ENCODE assay signal across 8 cellular contexts in the genomic region with DNA sequence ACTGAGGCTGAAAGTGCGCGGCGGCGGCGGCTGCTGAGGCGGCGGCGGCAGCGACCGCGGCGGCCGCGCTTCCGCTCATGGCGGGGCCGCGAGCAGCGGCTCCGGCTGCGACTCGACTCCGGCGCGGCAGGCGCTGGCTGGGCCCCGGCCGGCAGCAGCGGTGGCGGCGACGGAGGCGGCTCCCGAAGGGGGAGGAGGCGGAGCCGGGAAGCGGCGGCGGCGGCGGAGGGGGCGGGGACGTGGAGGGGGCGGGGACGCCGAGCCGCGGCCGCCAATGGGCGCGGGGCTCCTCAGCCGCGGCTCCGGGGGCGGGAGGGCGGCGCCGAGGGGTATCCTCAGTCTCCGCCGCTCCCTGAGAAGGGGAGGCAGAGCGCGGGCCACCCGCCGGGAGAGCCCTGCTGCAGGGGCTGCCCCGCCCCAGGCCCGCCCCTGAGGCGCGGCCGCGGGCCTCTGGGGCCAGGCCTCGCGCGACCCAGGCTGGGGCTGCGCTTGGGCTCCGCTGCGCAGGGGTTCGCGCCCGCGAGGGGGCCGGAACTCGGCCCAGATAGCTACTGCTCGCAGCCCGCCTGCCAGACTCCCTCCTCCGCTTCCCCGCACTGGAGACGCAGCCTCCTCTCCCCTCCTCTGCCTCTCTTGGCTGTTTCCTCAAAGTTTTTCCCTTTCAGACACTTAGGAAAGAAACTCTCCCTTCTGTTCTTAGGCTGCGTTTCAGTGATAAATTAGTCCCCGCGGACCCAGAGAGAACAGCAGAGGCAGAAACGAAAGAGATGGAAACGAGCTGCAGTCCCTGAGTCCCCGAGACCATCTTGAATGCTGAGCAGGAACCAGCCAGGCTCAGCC.
DNase-seq lines count a peak whose midpoint lies in the region; ATAC-seq and TF ChIP-seq lines count a peak whose summit lies in the region.

No MANE protein-coding gene starts in this region.

- peak overlapping the region; percentile 70 for H3K4me2 ChIP-seq in SU-DHL-6 (ENCODE audit: low read depth, low read length, poor library complexity, severe bottlenecking)

- no peaks in the 10 kb centered on the region for H3K9me3 ChIP-seq in SU-DHL-6 (ENCODE audit: insufficient read depth, low read length)

- H3K27ac ChIP-seq in SU-DHL-6 (ENCODE audit: low read depth, low read length): peak overlapping the region; percentile 78

- H3K79me2 ChIP-seq in SU-DHL-6 (ENCODE audit: insufficient read depth, low read length): peaks cover 42% of the 10 kb centered on the region

- H3K9me3 Mint-ChIP-seq in activated naive CD8-positive, alpha-beta T cell treated with anti-CD3 and anti-CD28 coated beads, Interleukin-2, amount 50 U/mL, for 24 hours: no peaks in the 10 kb centered on the region
- H3K9me3 Mint-ChIP-seq in type B pancreatic cell: no peaks in the 10 kb centered on the region

- no peaks in the 10 kb centered on the region for H3K27me3 Mint-ChIP-seq in activated naive CD8-positive, alpha-beta T cell treated with anti-CD3 and anti-CD28 coated beads, Interleukin-2, amount 50 U/mL, for 24 hours
- no peaks in the 10 kb centered on the region for H3K27me3 Mint-ChIP-seq in type B pancreatic cell

- TF ChIP-seq CTCF in GM12872 (IDR thresholded peaks at IDR 0.05; ENCODE audit: insufficient read depth, low read depth, low read length): 0 out of 3 replicates have a peak, but pooled peaks have one; percentile 12
- no peak for TF ChIP-seq CTCF in SU-DHL-6 (IDR thresholded peaks at IDR 0.05; ENCODE audit: insufficient read depth, low read length, poor library complexity, severe bottlenecking)
- TF ChIP-seq CTCF in type B pancreatic cell (conservative IDR thresholded peaks at IDR 0.05): peak; percentile 36

- no peaks in the 10 kb centered on the region for H3K9me2 ChIP-seq in SU-DHL-6 (replicated peaks; ENCODE audit: insufficient read depth, low read length)

- H3K27me3 ChIP-seq in SU-DHL-6 (ENCODE audit: low read length): no peaks in the 10 kb centered on the region

- no peaks in the 10 kb centered on the region for H3K36me3 ChIP-seq in SU-DHL-6 (ENCODE audit: low read length)

- peak overlapping the region; percentile 82 for H3K4me3 ChIP-seq in SU-DHL-6 (ENCODE audit: insufficient read depth, low read length, poor library complexity, severe bottlenecking)

- ATAC-seq in HG02678 (IDR thresholded peaks at IDR 0.05; ENCODE audit: unreplicated experiment): peak; percentile 82
- ATAC-seq in activated naive CD8-positive, alpha-beta T cell treated with anti-CD3 and anti-CD28 coated beads, Interleukin-2, amount 50 U/mL, for 24 hours: peak; percentile 98

- peak overlapping the region; percentile 76 for H2AFZ ChIP-seq in SU-DHL-6 (ENCODE audit: low read depth, low read length, severe bottlenecking)

- H3K4me3 Mint-ChIP-seq in activated naive CD8-positive, alpha-beta T cell treated with anti-CD3 and anti-CD28 coated beads, Interleukin-2, amount 50 U/mL, for 24 hours: peak overlapping the region; percentile 91
- peak overlapping the region; percentile 96 for H3K4me3 Mint-ChIP-seq in type B pancreatic cell

- peak; percentile 86 for DNase-seq in NCI-H1105 treated with DMSO at 0.1 percent for 48 hours (lab: John Stamatoyannopoulos, UW)
- peak; percentile 90 for DNase-seq in activated naive CD8-positive, alpha-beta T cell treated with anti-CD3 and anti-CD28 coated beads, Interleukin-2, amount 50 U/mL, for 24 hours
- peak; percentile 95 for DNase-seq in cardiac septum (ENCODE audit: low spot score)
- DNase-seq in posterior cingulate gyrus: peak; percentile 72 to 99 (median 86)
- peak; percentile 93 for DNase-seq in type B pancreatic cell (ENCODE audit: extremely low spot score, unreplicated experiment)

- H3K9ac ChIP-seq in SU-DHL-6 (ENCODE audit: low read length): peak overlapping the region; percentile 74

- no peaks in the 10 kb centered on the region for H3F3A ChIP-seq in SU-DHL-6 (ENCODE audit: insufficient read depth)

- intact Hi-C loops in cardiac septum (cut with DNase I): loop anchor here (2.0 kb wide), 1 partner anchor 17 kb away; no protein-coding TSS in a partner anchor
- intact Hi-C loops in posterior cingulate gyrus (cut with DNase I): loop anchor here (1.0 to 5.0 kb wide), 2 partner anchors 85 to 87 kb away; partner anchors contain the start of genes MELK and RNF38

- H3K27ac Mint-ChIP-seq in activated naive CD8-positive, alpha-beta T cell treated with anti-CD3 and anti-CD28 coated beads, Interleukin-2, amount 50 U/mL, for 24 hours: peak overlapping the region; percentile 99
- peak overlapping the region; percentile 88 for H3K27ac Mint-ChIP-seq in type B pancreatic cell

- H3K36me3 Mint-ChIP-seq in activated naive CD8-positive, alpha-beta T cell treated with anti-CD3 and anti-CD28 coated beads, Interleukin-2, amount 50 U/mL, for 24 hours (ENCODE audit: low read depth): peaks cover 3% of the 10 kb centered on the region
- no peaks in the 10 kb centered on the region for H3K36me3 Mint-ChIP-seq in type B pancreatic cell

- peaks cover 57% of the 10 kb centered on the region for H3K4me1 Mint-ChIP-seq in activated naive CD8-positive, alpha-beta T cell treated with anti-CD3 and anti-CD28 coated beads, Interleukin-2, amount 50 U/mL, for 24 hours
- H3K4me1 Mint-ChIP-seq in type B pancreatic cell (ENCODE audit: unreplicated experiment): peaks cover 38% of the 10 kb centered on the region

- H4K20me1 ChIP-seq in SU-DHL-6 (ENCODE audit: low read depth, low read length): no peaks in the 10 kb centered on the region

Comparison
In these comparisons a context has a peak if more than half of its experiments do, and no peak if none do; other contexts are left out.
1. Peak in every context shown above with its lines: DNase-seq, ATAC-seq, H3K4me3 ChIP-seq and H3K27ac ChIP-seq.